1 cellular context compared by ENCODE assay signal in the genomic region with DNA sequence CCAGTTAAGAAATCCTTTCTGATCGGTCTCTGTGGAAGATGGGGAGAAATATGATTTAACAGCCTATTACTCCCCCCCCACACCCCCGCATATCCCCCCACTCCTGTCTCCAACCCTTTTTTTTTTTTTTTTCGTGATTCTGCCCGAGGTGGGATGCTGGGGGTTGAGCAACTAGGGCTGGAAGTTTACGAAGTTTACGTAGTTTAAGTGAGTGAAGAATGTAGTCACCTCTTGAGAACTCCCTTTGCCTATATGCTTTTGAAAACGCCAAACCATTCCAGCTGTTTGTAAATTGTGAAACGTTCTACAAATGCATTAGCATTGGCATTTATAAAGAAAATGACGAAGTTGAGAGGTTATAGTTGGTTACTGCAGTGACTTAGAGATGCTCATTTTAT.
TF ChIP-seq lines count a peak whose summit lies in the region.

No MANE protein-coding gene starts in this region.

TF ChIP-seq in GM23338, 12 proteins besides CTCF, POLR2A, EP300 and RAD21 (continued from another document):
- TF ChIP-seq, protein P1, sequence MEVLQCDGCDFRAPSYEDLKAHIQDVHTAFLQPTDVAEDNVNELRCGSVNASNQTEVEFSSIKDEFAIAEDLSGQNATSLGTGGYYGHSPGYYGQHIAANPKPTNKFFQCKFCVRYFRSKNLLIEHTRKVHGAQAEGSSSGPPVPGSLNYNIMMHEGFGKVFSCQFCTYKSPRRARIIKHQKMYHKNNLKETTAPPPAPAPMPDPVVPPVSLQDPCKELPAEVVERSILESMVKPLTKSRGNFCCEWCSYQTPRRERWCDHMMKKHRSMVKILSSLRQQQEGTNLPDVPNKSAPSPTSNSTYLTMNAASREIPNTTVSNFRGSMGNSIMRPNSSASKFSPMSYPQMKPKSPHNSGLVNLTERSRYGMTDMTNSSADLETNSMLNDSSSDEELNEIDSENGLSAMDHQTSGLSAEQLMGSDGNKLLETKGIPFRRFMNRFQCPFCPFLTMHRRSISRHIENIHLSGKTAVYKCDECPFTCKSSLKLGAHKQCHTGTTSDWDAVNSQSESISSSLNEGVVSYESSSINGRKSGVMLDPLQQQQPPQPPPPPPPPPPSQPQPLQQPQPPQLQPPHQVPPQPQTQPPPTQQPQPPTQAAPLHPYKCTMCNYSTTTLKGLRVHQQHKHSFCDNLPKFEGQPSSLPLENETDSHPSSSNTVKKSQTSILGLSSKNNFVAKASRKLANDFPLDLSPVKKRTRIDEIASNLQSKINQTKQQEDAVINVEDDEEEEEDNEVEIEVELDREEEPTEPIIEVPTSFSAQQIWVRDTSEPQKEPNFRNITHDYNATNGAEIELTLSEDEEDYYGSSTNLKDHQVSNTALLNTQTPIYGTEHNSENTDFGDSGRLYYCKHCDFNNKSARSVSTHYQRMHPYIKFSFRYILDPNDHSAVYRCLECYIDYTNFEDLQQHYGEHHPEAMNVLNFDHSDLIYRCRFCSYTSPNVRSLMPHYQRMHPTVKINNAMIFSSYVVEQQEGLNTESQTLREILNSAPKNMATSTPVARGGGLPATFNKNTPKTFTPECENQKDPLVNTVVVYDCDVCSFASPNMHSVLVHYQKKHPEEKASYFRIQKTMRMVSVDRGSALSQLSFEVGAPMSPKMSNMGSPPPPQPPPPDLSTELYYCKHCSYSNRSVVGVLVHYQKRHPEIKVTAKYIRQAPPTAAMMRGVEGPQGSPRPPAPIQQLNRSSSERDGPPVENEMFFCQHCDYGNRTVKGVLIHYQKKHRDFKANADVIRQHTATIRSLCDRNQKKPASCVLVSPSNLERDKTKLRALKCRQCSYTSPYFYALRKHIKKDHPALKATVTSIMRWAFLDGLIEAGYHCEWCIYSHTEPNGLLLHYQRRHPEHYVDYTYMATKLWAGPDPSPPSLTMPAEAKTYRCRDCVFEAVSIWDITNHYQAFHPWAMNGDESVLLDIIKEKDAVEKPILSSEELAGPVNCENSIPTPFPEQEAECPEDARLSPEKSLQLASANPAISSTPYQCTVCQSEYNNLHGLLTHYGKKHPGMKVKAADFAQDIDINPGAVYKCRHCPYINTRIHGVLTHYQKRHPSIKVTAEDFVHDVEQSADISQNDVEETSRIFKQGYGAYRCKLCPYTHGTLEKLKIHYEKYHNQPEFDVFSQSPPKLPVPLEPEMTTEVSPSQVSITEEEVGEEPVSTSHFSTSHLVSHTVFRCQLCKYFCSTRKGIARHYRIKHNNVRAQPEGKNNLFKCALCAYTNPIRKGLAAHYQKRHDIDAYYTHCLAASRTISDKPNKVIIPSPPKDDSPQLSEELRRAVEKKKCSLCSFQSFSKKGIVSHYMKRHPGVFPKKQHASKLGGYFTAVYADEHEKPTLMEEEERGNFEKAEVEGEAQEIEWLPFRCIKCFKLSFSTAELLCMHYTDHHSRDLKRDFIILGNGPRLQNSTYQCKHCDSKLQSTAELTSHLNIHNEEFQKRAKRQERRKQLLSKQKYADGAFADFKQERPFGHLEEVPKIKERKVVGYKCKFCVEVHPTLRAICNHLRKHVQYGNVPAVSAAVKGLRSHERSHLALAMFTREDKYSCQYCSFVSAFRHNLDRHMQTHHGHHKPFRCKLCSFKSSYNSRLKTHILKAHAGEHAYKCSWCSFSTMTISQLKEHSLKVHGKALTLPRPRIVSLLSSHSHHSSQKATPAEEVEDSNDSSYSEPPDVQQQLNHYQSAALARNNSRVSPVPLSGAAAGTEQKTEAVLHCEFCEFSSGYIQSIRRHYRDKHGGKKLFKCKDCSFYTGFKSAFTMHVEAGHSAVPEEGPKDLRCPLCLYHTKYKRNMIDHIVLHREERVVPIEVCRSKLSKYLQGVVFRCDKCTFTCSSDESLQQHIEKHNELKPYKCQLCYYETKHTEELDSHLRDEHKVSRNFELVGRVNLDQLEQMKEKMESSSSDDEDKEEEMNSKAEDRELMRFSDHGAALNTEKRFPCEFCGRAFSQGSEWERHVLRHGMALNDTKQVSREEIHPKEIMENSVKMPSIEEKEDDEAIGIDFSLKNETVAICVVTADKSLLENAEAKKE (CRISPR knock-in tag; IDR thresholded peaks at IDR 0.05): no peak
- TF ChIP-seq EZH2 (IDR thresholded peaks at IDR 0.05; ENCODE audit: low read depth, unreplicated experiment) (no peak), ZNF114 (CRISPR knock-in tag; IDR thresholded peaks at IDR 0.05) (no peak), CREB1 (CRISPR knock-in tag; IDR thresholded peaks at IDR 0.05; ENCODE audit: low read depth) (no peak), JUNB (IDR thresholded peaks at IDR 0.05; ENCODE audit: unreplicated experiment) (no peak)
- TF ChIP-seq, protein P2, sequence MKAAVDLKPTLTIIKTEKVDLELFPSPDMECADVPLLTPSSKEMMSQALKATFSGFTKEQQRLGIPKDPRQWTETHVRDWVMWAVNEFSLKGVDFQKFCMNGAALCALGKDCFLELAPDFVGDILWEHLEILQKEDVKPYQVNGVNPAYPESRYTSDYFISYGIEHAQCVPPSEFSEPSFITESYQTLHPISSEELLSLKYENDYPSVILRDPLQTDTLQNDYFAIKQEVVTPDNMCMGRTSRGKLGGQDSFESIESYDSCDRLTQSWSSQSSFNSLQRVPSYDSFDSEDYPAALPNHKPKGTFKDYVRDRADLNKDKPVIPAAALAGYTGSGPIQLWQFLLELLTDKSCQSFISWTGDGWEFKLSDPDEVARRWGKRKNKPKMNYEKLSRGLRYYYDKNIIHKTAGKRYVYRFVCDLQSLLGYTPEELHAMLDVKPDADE (IDR thresholded peaks at IDR 0.05): no peak
